ENCODE assay signal across 8 cellular contexts in the genomic region with DNA sequence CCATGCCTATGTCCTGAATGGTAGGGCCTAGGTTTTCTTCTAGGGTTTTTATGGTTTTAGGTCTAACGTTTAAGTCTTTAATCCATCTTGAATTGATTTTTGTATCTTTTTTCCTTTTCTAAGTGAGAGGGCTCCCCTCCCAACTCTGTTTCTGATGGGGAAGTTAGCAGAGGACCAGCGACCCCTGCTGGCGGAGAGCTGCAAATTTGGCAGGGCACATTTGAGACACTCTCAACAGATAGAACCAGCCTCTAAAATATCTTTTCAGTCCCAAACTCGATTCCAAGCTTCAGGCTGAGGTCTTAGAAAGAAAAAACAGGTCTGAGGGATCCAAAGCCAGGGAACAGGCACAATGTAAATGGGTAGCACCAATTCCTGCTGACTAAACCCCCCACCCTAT. TPM values are rescaled to one million over a fixed set of nuclear protein-coding genes. Genes with fewer than 3 reads are reported as not detected.
DNase-seq lines count a peak whose midpoint lies in the region; ATAC-seq, FAIRE-seq and TF ChIP-seq lines count a peak whose summit lies in the region.

No MANE protein-coding gene starts in this region.

- ATAC-seq in GM19351 (IDR thresholded peaks at IDR 0.05; ENCODE audit: unreplicated experiment) = no peak

- H3K9me3 ChIP-seq in adipocyte (ENCODE audit: control insufficient read depth, low read length) = peaks cover 10% of the 10 kb centered on the region

- H3K27ac Mint-ChIP-seq in progenitor cell of endocrine pancreas = no peak overlapping the region

- H3K4me1 Mint-ChIP-seq in progenitor cell of endocrine pancreas (ENCODE audit: low read depth) = peaks cover 3% of the 10 kb centered on the region

- peak; percentile 45 for TF ChIP-seq CTCF in progenitor cell of endocrine pancreas (IDR thresholded peaks at IDR 0.05; ENCODE audit: unreplicated experiment)

- H3K9ac ChIP-seq in adipocyte (ENCODE audit: low read length) = no peak overlapping the region

- H3K27me3 ChIP-seq in adipocyte (replicated peaks; ENCODE audit: control insufficient read depth, insufficient read depth, low read length) = peaks cover 25% of the 10 kb centered on the region

- H3K36me3 ChIP-seq in adipocyte (ENCODE audit: control insufficient read depth, insufficient read depth, low read length, severe bottlenecking) = no peaks in the 10 kb centered on the region

- H3K4me3 Mint-ChIP-seq in progenitor cell of endocrine pancreas (ENCODE audit: low read depth) = no peak overlapping the region

- no peaks in the 10 kb centered on the region for H3K4me1 ChIP-seq in adipocyte (ENCODE audit: control insufficient read depth, insufficient read depth, low read length)

- peaks cover 27% of the 10 kb centered on the region for H3K9me3 Mint-ChIP-seq in progenitor cell of endocrine pancreas (ENCODE audit: low read depth)

- DNase-seq in ELF-1 (ENCODE audit: low read depth, low spot score) = peak; percentile 75
- DNase-seq in NAMALWA (ENCODE audit: low spot score) = peak; percentile 58
- peak; percentile 34 for DNase-seq in adipocyte (ENCODE audit: low read depth)
- DNase-seq in progenitor cell of endocrine pancreas (ENCODE audit: low spot score, unreplicated experiment) = no peak
- no peak for DNase-seq in GM19239 (ENCODE audit: insufficient read length, low spot score)
- no peak for DNase-seq in HPDE6-E6E7 (ENCODE audit: extremely low spot score)
- no peak for DNase-seq in NCI-H524 (lab: John Stamatoyannopoulos, UW)

- H3K4me3 ChIP-seq in adipocyte (ENCODE audit: low read length) = no peak overlapping the region

- peaks cover 22% of the 10 kb centered on the region for H3K36me3 Mint-ChIP-seq in progenitor cell of endocrine pancreas (ENCODE audit: insufficient read depth)

- no peaks in the 10 kb centered on the region for H3K27me3 Mint-ChIP-seq in progenitor cell of endocrine pancreas

- no peak for FAIRE-seq in GM19239 (lab: Jason Lieb, UNC)

RNA-seq across cellular contexts. Expression of a gene that starts 32.5 kb away (rescaled TPM):
- 5.1 and 5.7 TPM in 2 replicates for total RNA-seq in progenitor cell of endocrine pancreas

RNA-seq across cellular contexts. Expression of a gene that starts 52.2 kb away (rescaled TPM):
- not detected in 2 replicates for total RNA-seq in progenitor cell of endocrine pancreas

Comparison
In these comparisons a context has a peak if more than half of its experiments do, and no peak if none do; other contexts are left out.
1. DNase-seq: peak in ELF-1 (single experiment), NAMALWA (single experiment) and adipocyte (single experiment); none in progenitor cell of endocrine pancreas (single experiment), GM19239 (single experiment), HPDE6-E6E7 (single experiment) and NCI-H524 (0 of 2).